12 cellular contexts compared by ENCODE assay signal in genomic region chr9:83649515-83649914, GRCh38. TPM values are rescaled to one million over a fixed set of nuclear protein-coding genes. Genes with fewer than 3 reads are reported as not detected.
DNase-seq lines count a peak whose midpoint lies in the region; ATAC-seq and TF ChIP-seq lines count a peak whose summit lies in the region.
"Had no signal": no experiment of that assay in that cellular context is flagged by ENCODE, and none has a peak within 500 bp of the region (broad histone marks: within the 10 kb centered on the region; RNA-seq: fewer than 3 reads in every experiment).

No MANE protein-coding gene starts in this region.

- H3K18ac ChIP-seq in mesenchymal stem cell (ENCODE audit: low read depth in 1 of 2, low read length in 2 of 2) = no peak overlapping the region

- H3K14ac ChIP-seq in mesenchymal stem cell (ENCODE audit: low read length in 2 of 2) = no peak overlapping the region

- no peak overlapping the region for H2AFZ ChIP-seq in OCI-LY1 (ENCODE audit: low read length)
- H2AFZ ChIP-seq in mesenchymal stem cell (ENCODE audit: low read depth, low read length) = no peak overlapping the region
- H2AFZ ChIP-seq in MM.1S (ENCODE audit: low read length) = no peak overlapping the region

- peaks cover 8% of the 10 kb centered on the region for H3K4me1 ChIP-seq in OCI-LY1 (ENCODE audit: insufficient read depth, low read length, severe bottlenecking)
- H3K4me1 ChIP-seq in endodermal cell (ENCODE audit: control insufficient read depth, insufficient read depth, low read length) = peaks cover 8% of the 10 kb centered on the region
- H3K4me1 ChIP-seq in mesenchymal stem cell (ENCODE audit: control insufficient read depth, insufficient read depth, low read depth, low read length) = no peaks in the 10 kb centered on the region
- H3K4me1 ChIP-seq in MM.1S (ENCODE audit: low read length) = no peaks in the 10 kb centered on the region

- peaks cover 15% of the 10 kb centered on the region for H3K79me1 ChIP-seq in mesenchymal stem cell (replicated peaks; ENCODE audit: low read length, poor library complexity, severe bottlenecking)

- H3K9me2 ChIP-seq in OCI-LY1 (ENCODE audit: low read depth, low read length) = no peaks in the 10 kb centered on the region
- H3K9me2 ChIP-seq in MM.1S (replicated peaks; ENCODE audit: insufficient read depth, low read length) = no peaks in the 10 kb centered on the region

- H3K36me3 ChIP-seq in OCI-LY1 (ENCODE audit: insufficient read depth, low read length) (peaks cover 52% of the 10 kb centered on the region), endodermal cell (ENCODE audit: control insufficient read depth, insufficient read depth, low read length) (peaks cover 60% of the 10 kb centered on the region), mesenchymal stem cell (ENCODE audit: control insufficient read depth in 1 of 2, insufficient read depth in 2 of 2, low read depth in 1 of 2, low read length in 2 of 2) (peaks cover 24 to 64% of the 10 kb centered on the region in 2 experiments), MM.1S (replicated peaks; ENCODE audit: insufficient read depth, low read length) (0 out of 2 replicates have a peak, but pooled peaks cover 2% of the 10 kb centered on the region)

- H3K9me3 ChIP-seq in OCI-LY1 (ENCODE audit: low read length) (peaks cover 5% of the 10 kb centered on the region; the same call in 1 of the 2 replicates), endodermal cell (ENCODE audit: control insufficient read depth, low read length) (peaks cover 22% of the 10 kb centered on the region), mesenchymal stem cell (ENCODE audit: control insufficient read depth, low read length) (no peaks in the 10 kb centered on the region), MM.1S (replicated peaks; ENCODE audit: insufficient read depth, low read length) (no peaks in the 10 kb centered on the region)

- no peak overlapping the region for H3K4me3 ChIP-seq in OCI-LY1 (ENCODE audit: low read depth, low read length, poor library complexity, severe bottlenecking)
- H3K4me3 ChIP-seq in endodermal cell (ENCODE audit: low read length) = no peak overlapping the region
- no peak overlapping the region for H3K4me3 ChIP-seq in mesenchymal stem cell (ENCODE audit: insufficient read depth in 1 of 2, low read depth in 1 of 2, low read length in 2 of 2)
- no peak overlapping the region for H3K4me3 ChIP-seq in MM.1S (ENCODE audit: low read length)
- H3K4me3 ChIP-seq: dorsolateral prefrontal cortex had no signal

- peak overlapping the region; percentile 66 for H3K27ac Mint-ChIP-seq in activated T-cell treated with anti-CD3 and anti-CD28 coated beads, Interleukin-2, amount 50 U/mL, for 24 hours
- H3K27ac Mint-ChIP-seq in endodermal cell = peak overlapping the region; percentile 48
- H3K27ac Mint-ChIP-seq: activated naive CD4-positive, alpha-beta T cell treated with anti-CD3 and anti-CD28 coated beads, Interleukin-2, amount 50 U/mL, for 24 hours had no signal

- no peak overlapping the region for H3K4ac ChIP-seq in mesenchymal stem cell (ENCODE audit: low read depth in 1 of 2, low read length in 2 of 2)

- H2BK12ac ChIP-seq in mesenchymal stem cell (ENCODE audit: low read length in 2 of 2) = no peak overlapping the region

- H3K4me1 Mint-ChIP-seq in activated T-cell treated with anti-CD3 and anti-CD28 coated beads, Interleukin-2, amount 50 U/mL, for 24 hours (ENCODE audit: low read depth) = peaks cover 7% of the 10 kb centered on the region
- peaks cover 13% of the 10 kb centered on the region for H3K4me1 Mint-ChIP-seq in endodermal cell

- TF ChIP-seq CTCF in OCI-LY1 (IDR thresholded peaks at IDR 0.05; ENCODE audit: low read length) (no peak), endodermal cell (conservative IDR thresholded peaks at IDR 0.05) (no peak), MM.1S (IDR thresholded peaks at IDR 0.05; ENCODE audit: low read length) (no peak)

- no peak for DNase-seq in activated T-cell treated with anti-CD3 and anti-CD28 coated beads, Interleukin-2, amount 50 U/mL, for 24 hours
- no peak for DNase-seq in activated T-cell treated with anti-CD3 and anti-CD28 coated beads, Interleukin-2, amount 50 U/mL, for 48 hours
- DNase-seq in endodermal cell (peak; percentile 58), mesenchymal stem cell (no peak), MM.1S (no peak)

- H2BK120ac ChIP-seq in mesenchymal stem cell (ENCODE audit: low read depth, low read length) = no peak overlapping the region

- H3K9ac ChIP-seq in OCI-LY1 (ENCODE audit: low read length) (no peak overlapping the region), endodermal cell (ENCODE audit: extremely low read depth, low read length, poor library complexity, severe bottlenecking) (no peak overlapping the region), mesenchymal stem cell (ENCODE audit: low read length) (no peak overlapping the region), MM.1S (ENCODE audit: low read length) (no peak overlapping the region)

- peak overlapping the region; percentile 20 for H4K8ac ChIP-seq in mesenchymal stem cell (ENCODE audit: low read length)

- H2BK5ac ChIP-seq in mesenchymal stem cell (ENCODE audit: low read depth, low read length, poor library complexity, severe bottlenecking) = no peak overlapping the region

- H3K27me3 Mint-ChIP-seq in activated T-cell treated with anti-CD3 and anti-CD28 coated beads, Interleukin-2, amount 50 U/mL, for 24 hours = no peaks in the 10 kb centered on the region
- no peaks in the 10 kb centered on the region for H3K27me3 Mint-ChIP-seq in endodermal cell (ENCODE audit: insufficient read depth)
- H3K27me3 Mint-ChIP-seq: activated naive CD4-positive, alpha-beta T cell treated with anti-CD3 and anti-CD28 coated beads, Interleukin-2, amount 50 U/mL, for 24 hours; naive thymus-derived CD4-positive, alpha-beta T cell; T-cell had no signal

- ATAC-seq in GM18858 (IDR thresholded peaks at IDR 0.05; ENCODE audit: unreplicated experiment) (no peak), HG03521 (IDR thresholded peaks at IDR 0.05; ENCODE audit: unreplicated experiment) (no peak)

- H3F3A ChIP-seq in OCI-LY1 (ENCODE audit: insufficient read depth, low read length) (no peaks in the 10 kb centered on the region), MM.1S (ENCODE audit: insufficient read depth, low read length) (no peaks in the 10 kb centered on the region)

- WGBS in endodermal cell (ENCODE audit: insufficient coverage in 1 of 2, insufficient read length in 1 of 2), 2 experiments = 92 to 93% methylated on average over 4 of the region's 4 CpGs
- WGBS in mesenchymal stem cell = 92% methylated on average over 4 of the region's 4 CpGs

- H3K79me2 ChIP-seq in OCI-LY1 (ENCODE audit: insufficient read depth, low read length) (no peaks in the 10 kb centered on the region), MM.1S (ENCODE audit: low read length) (no peaks in the 10 kb centered on the region)

- H3K23ac ChIP-seq in mesenchymal stem cell (ENCODE audit: low read length in 2 of 2) = no peak overlapping the region

- no peak overlapping the region for H2AK5ac ChIP-seq in mesenchymal stem cell (ENCODE audit: low read length, severe bottlenecking)

- no peak overlapping the region for H3K4me2 ChIP-seq in OCI-LY1 (ENCODE audit: low read length)
- H3K4me2 ChIP-seq in mesenchymal stem cell (ENCODE audit: low read length, poor library complexity, severe bottlenecking) = no peak overlapping the region
- no peak overlapping the region for H3K4me2 ChIP-seq in MM.1S (ENCODE audit: low read depth, low read length)

- peaks cover 28% of the 10 kb centered on the region for H3K36me3 Mint-ChIP-seq in activated T-cell treated with anti-CD3 and anti-CD28 coated beads, Interleukin-2, amount 50 U/mL, for 24 hours (ENCODE audit: low read depth)
- H3K36me3 Mint-ChIP-seq in endodermal cell (ENCODE audit: low read depth) = peaks cover 46% of the 10 kb centered on the region

- H3K27ac ChIP-seq in OCI-LY1 (ENCODE audit: low read depth, low read length, poor library complexity, severe bottlenecking) (peak overlapping the region; percentile 44), endodermal cell (ENCODE audit: low read depth, low read length) (no peak overlapping the region), mesenchymal stem cell (ENCODE audit: low read length, poor library complexity, severe bottlenecking) (no peak overlapping the region), MM.1S (ENCODE audit: low read length) (no peak overlapping the region)
- H3K27ac ChIP-seq: dorsolateral prefrontal cortex had no signal

- no peaks in the 10 kb centered on the region for H3K9me3 Mint-ChIP-seq in activated T-cell treated with anti-CD3 and anti-CD28 coated beads, Interleukin-2, amount 50 U/mL, for 24 hours
- no peaks in the 10 kb centered on the region for H3K9me3 Mint-ChIP-seq in endodermal cell
- H3K9me3 Mint-ChIP-seq: activated naive CD4-positive, alpha-beta T cell treated with anti-CD3 and anti-CD28 coated beads, Interleukin-2, amount 50 U/mL, for 24 hours; naive thymus-derived CD4-positive, alpha-beta T cell; T-cell had no signal

- no peak overlapping the region for H4K91ac ChIP-seq in mesenchymal stem cell (ENCODE audit: low read length)

- no peak overlapping the region for H3K4me3 Mint-ChIP-seq in activated T-cell treated with anti-CD3 and anti-CD28 coated beads, Interleukin-2, amount 50 U/mL, for 24 hours
- H3K4me3 Mint-ChIP-seq in endodermal cell = no peak overlapping the region
- H3K4me3 Mint-ChIP-seq: activated naive CD4-positive, alpha-beta T cell treated with anti-CD3 and anti-CD28 coated beads, Interleukin-2, amount 50 U/mL, for 24 hours; naive thymus-derived CD4-positive, alpha-beta T cell; T-cell had no signal

- H4K20me1 ChIP-seq in OCI-LY1 (ENCODE audit: insufficient read depth, low read length) = no peaks in the 10 kb centered on the region
- no peaks in the 10 kb centered on the region for H4K20me1 ChIP-seq in MM.1S (ENCODE audit: insufficient read depth, low read length)

- H3K27me3 ChIP-seq in OCI-LY1 (ENCODE audit: insufficient read depth, low read length) (no peaks in the 10 kb centered on the region), endodermal cell (ENCODE audit: control insufficient read depth, insufficient read depth, low read length, poor library complexity, severe bottlenecking) (no peaks in the 10 kb centered on the region), mesenchymal stem cell (ENCODE audit: control insufficient read depth in 1 of 2, insufficient read depth in 1 of 2, low read length in 2 of 2) (no peaks in the 10 kb centered on the region), MM.1S (replicated peaks; ENCODE audit: insufficient read depth, low read length) (no peaks in the 10 kb centered on the region)
- H3K27me3 ChIP-seq: dorsolateral prefrontal cortex had no signal

- H2BK15ac ChIP-seq in mesenchymal stem cell (ENCODE audit: low read depth, poor library complexity, severe bottlenecking) = no peak overlapping the region

RNA-seq across cellular contexts. Expression of gene IDNK, which starts 26.6 kb away (rescaled TPM):
- total RNA-seq in endodermal cell = 1 to 10 TPM; 1.6 TPM
- 1.9 TPM for polyA plus RNA-seq in endodermal cell (2013, experiment 1 of 2)
- 1.5 TPM for polyA plus RNA-seq in endodermal cell (2013, experiment 2 of 2)
- 2.4 TPM for polyA plus RNA-seq in mesenchymal stem cell (2013, experiment 1 of 2)
- polyA plus RNA-seq in mesenchymal stem cell (2013, experiment 2 of 2) = 2.6 TPM

RNA-seq across cellular contexts. Expression of gene UBQLN1, which starts 58.2 kb away (rescaled TPM):
- 100 to 1,000 TPM; 114 to 119 TPM for total RNA-seq in endodermal cell
- 141 TPM for polyA plus RNA-seq in endodermal cell (2013, experiment 1 of 2)
- polyA plus RNA-seq in endodermal cell (2013, experiment 2 of 2) = 127 TPM
- 62.4 TPM for polyA plus RNA-seq in mesenchymal stem cell (2013, experiment 1 of 2)
- polyA plus RNA-seq in mesenchymal stem cell (2013, experiment 2 of 2) = 64.0 TPM
